In genomic region chr13:99307247-99307646, GRCh38 we compare ENCODE assay signal across 8 cellular contexts. TPM values are rescaled to one million over a fixed set of nuclear protein-coding genes. Genes with fewer than 3 reads are reported as not detected.
DNase-seq lines count a peak whose midpoint lies in the region; ATAC-seq and TF ChIP-seq lines count a peak whose summit lies in the region.

A gene with protein sequence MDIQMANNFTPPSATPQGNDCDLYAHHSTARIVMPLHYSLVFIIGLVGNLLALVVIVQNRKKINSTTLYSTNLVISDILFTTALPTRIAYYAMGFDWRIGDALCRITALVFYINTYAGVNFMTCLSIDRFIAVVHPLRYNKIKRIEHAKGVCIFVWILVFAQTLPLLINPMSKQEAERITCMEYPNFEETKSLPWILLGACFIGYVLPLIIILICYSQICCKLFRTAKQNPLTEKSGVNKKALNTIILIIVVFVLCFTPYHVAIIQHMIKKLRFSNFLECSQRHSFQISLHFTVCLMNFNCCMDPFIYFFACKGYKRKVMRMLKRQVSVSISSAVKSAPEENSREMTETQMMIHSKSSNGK (minus strand): TSS chr13:99307399. CDS start chr13:99296145, 11,254 bp downstream.

- peaks cover 9% of the 10 kb centered on the region for H4K20me1 ChIP-seq in GM23338 (replicated peaks; ENCODE audit: insufficient read depth)

- H2AFZ ChIP-seq in GM23338, result no peak within 1 kb of the TSS

- H3K4me2 ChIP-seq in GM23338, result no peak within 1 kb of the TSS

- H3K4me3 Mint-ChIP-seq in GM23338, result no peak within 1 kb of the TSS

- ATAC-seq in GM18499 (IDR thresholded peaks at IDR 0.05; ENCODE audit: insufficient read depth, unreplicated experiment) (peak; percentile 55), GM23338 (no peak)

- no peaks in the 10 kb centered on the region for H3K9me2 ChIP-seq in GM23338 (ENCODE audit: insufficient read depth)

- H3K36me3 Mint-ChIP-seq in GM23338 (ENCODE audit: low read depth), result peaks cover 8% of the 10 kb centered on the region; the same call in 1 of the 3 replicates

- H3K27ac ChIP-seq in GM23338 (ENCODE audit: low read depth), result peak within 1 kb of the TSS; percentile 42
- peak within 1 kb of the TSS; percentile 90 for H3K27ac ChIP-seq in muscle layer of duodenum (ENCODE audit: low read length)

- H3K79me2 ChIP-seq in GM23338 (replicated peaks; ENCODE audit: insufficient read depth), result no peaks in the 10 kb centered on the region; the same call in 1 of the 2 replicates

- DNase-seq in GM23338 (ENCODE audit: low spot score) (no peak), M059J (ENCODE audit: low read depth) (peak; percentile 58), AG20443 (ENCODE audit: low spot score) (no peak), LoVo (ENCODE audit: low spot score) (no peak)
- peak; percentile 80 for DNase-seq in central memory CD4-positive, alpha-beta T cell
- DNase-seq in activated effector memory CD4-positive, alpha-beta T cell treated with Interleukin-2 at 50 U/mL for 16 hours, result no peak

- H3K27ac Mint-ChIP-seq in GM23338, result no peak within 1 kb of the TSS

- no peak for TF ChIP-seq CTCF in GM23338 (conservative IDR thresholded peaks at IDR 0.05; ENCODE audit: low read depth in 2 of 2)

- peaks cover 18% of the 10 kb centered on the region for H3K4me1 Mint-ChIP-seq in GM23338

- no peaks in the 10 kb centered on the region; the same call in 1 of the 2 replicates for H3K4me1 ChIP-seq in GM23338 (ENCODE audit: insufficient read depth)
- H3K4me1 ChIP-seq in muscle layer of duodenum (ENCODE audit: control insufficient read depth in 1 of 2, insufficient read depth in 2 of 2, low read length in 2 of 2), result peaks cover 6 to 15% of the 10 kb centered on the region in 2 donors

- H3K9me3 Mint-ChIP-seq in GM23338, result no peaks in the 10 kb centered on the region

- no peaks in the 10 kb centered on the region for H3K27me3 Mint-ChIP-seq in GM23338 (ENCODE audit: insufficient read depth, low read depth, poor library complexity)

- H3K36me3 ChIP-seq in GM23338 (ENCODE audit: insufficient read depth) (no peaks in the 10 kb centered on the region), muscle layer of duodenum (ENCODE audit: control insufficient read depth in 1 of 2, insufficient read depth in 2 of 2, low read length in 2 of 2) (no peaks in the 10 kb centered on the region)

- H3K4me3 ChIP-seq in GM23338 (no peak within 1 kb of the TSS), muscle layer of duodenum (ENCODE audit: low read depth in 1 of 2, low read length in 2 of 2) (peak within 1 kb of the TSS; percentile 54 to 57)

- H3F3A ChIP-seq in GM23338 (replicated peaks; ENCODE audit: low read depth), result no peaks in the 10 kb centered on the region

- H3K9me3 ChIP-seq in muscle layer of duodenum (ENCODE audit: control insufficient read depth in 1 of 2, low read length in 2 of 2), result no peaks in the 10 kb centered on the region

- H3K27me3 ChIP-seq in GM23338 (ENCODE audit: insufficient read depth), result no peaks in the 10 kb centered on the region
- no peaks in the 10 kb centered on the region for H3K27me3 ChIP-seq in muscle layer of duodenum (ENCODE audit: low read depth, low read length)

TF ChIP-seq in GM23338, 12 proteins besides CTCF, POLR2A, EP300 and RAD21:
- TF ChIP-seq NANOG (IDR thresholded peaks at IDR 0.05; ENCODE audit: borderline replicate concordance) (no peak), JUNB (IDR thresholded peaks at IDR 0.05; ENCODE audit: unreplicated experiment) (no peak), ZNF331 (CRISPR knock-in tag; IDR thresholded peaks at IDR 0.05; ENCODE audit: low read depth) (no peak), REST (IDR thresholded peaks at IDR 0.05; ENCODE audit: unreplicated experiment) (no peak)

RNA-seq across cellular contexts. Expression of the gene that starts here (rescaled TPM):
- total RNA-seq in GM23338 (2014; rRNA removed; shearing (Covaris generic)), result not detected in 2 replicates
- 0.78 and 0.92 TPM in 2 replicates for polyA plus RNA-seq in GM23338 (2016; fragmentation: Nextera tagmentation; extraction: Ambion mirVana)
- total RNA-seq in M059J (2014; rRNA removed; shearing (Covaris generic)), result 0.12 and 0.74 TPM in 2 replicates

Comparison
In these comparisons a context has a peak if more than half of its experiments do, and no peak if none do; other contexts are left out.
1. Peak in DNase-seq in M059J; RNA of the gene not detected or under 1 TPM.